11 cellular contexts compared by ENCODE assay signal in genomic region chr15:70703483-70703882, GRCh38. TPM values are rescaled to one million over a fixed set of nuclear protein-coding genes. Genes with fewer than 3 reads are reported as not detected.
DNase-seq lines count a peak whose midpoint lies in the region; ATAC-seq and TF ChIP-seq lines count a peak whose summit lies in the region.
"Had no signal": no experiment of that assay in that cellular context is flagged by ENCODE, and none has a peak within 500 bp of the region (broad histone marks: within the 10 kb centered on the region; RNA-seq: fewer than 3 reads in every experiment).

No MANE protein-coding gene starts in this region.

- ATAC-seq in Right ventricle myocardium superior (ENCODE audit: poor library complexity) (peak; percentile 39), GM21576 (IDR thresholded peaks at IDR 0.05; ENCODE audit: unreplicated experiment) (no peak)
- ATAC-seq in effector memory CD8-positive, alpha-beta T cell (replicated peaks) = no peak
- ATAC-seq in stimulated activated naive B cell treated with anti-CD40 and anti-IgM and Interleukin-4, amounts not matched to agents 10 μg/mL and 1 μg/mL and 100 μg/mL, for 72 hours (replicated peaks) = no peak

- CTCF ChIA-PET in Caco-2 (lab: Charles Lee) = interaction anchor here (2.0 kb wide), 1 partner anchor 19 kb away, joined by 8 read pairs; no protein-coding TSS in a partner anchor

- no peaks in the 10 kb centered on the region for H3K36me3 ChIP-seq in Caco-2 (ENCODE audit: control insufficient read depth, insufficient read depth, low read length)
- no peaks in the 10 kb centered on the region for H3K36me3 ChIP-seq in SK-N-MC (ENCODE audit: insufficient read depth, low read length)

- DNase-seq in Caco-2 (peak; percentile 62 to 70), SK-N-MC (ENCODE audit: low read depth, low spot score) (no peak), Right ventricle myocardium superior (no peak), progenitor cell of endocrine pancreas (ENCODE audit: low spot score, unreplicated experiment) (no peak), inferior parietal cortex (ENCODE audit: extremely low spot score) (no peak)
- no peak for DNase-seq in effector memory CD8-positive, alpha-beta T cell
- DNase-seq in stimulated activated naive B cell treated with anti-CD40 and anti-IgM and Interleukin-4, amounts not matched to agents 10 μg/mL and 1 μg/mL and 100 μg/mL, for 72 hours = no peak
- DNase-seq: activated effector memory CD4-positive, alpha-beta T cell treated with anti-CD3 and anti-CD28 coated beads, Interleukin-2, amount 50 U/mL, for 16 hours; stimulated activated naive CD4-positive, alpha-beta T cell treated with Interleukin-2 at 50 U/mL for 16 hours had no signal

- H3K27ac Mint-ChIP-seq in Caco-2 (ENCODE audit: unreplicated experiment) = peak overlapping the region; percentile 65
- no peak overlapping the region for H3K27ac Mint-ChIP-seq in progenitor cell of endocrine pancreas
- H3K27ac Mint-ChIP-seq in effector memory CD8-positive, alpha-beta T cell = no peak overlapping the region
- no peak overlapping the region for H3K27ac Mint-ChIP-seq in stimulated activated naive B cell treated with anti-CD40 and anti-IgM and Interleukin-4, amounts not matched to agents 10 μg/mL and 1 μg/mL and 100 μg/mL, for 72 hours

- H3K4me1 Mint-ChIP-seq in Caco-2 (ENCODE audit: low read depth, unreplicated experiment) = peaks cover 56% of the 10 kb centered on the region
- H3K4me1 Mint-ChIP-seq in progenitor cell of endocrine pancreas (ENCODE audit: low read depth) = peaks cover 53% of the 10 kb centered on the region
- no peaks in the 10 kb centered on the region for H3K4me1 Mint-ChIP-seq in effector memory CD8-positive, alpha-beta T cell (ENCODE audit: low read depth in 2 of 2)
- H3K4me1 Mint-ChIP-seq in stimulated activated naive B cell treated with anti-CD40 and anti-IgM and Interleukin-4, amounts not matched to agents 10 μg/mL and 1 μg/mL and 100 μg/mL, for 72 hours = peaks cover 2 to 4% of the 10 kb centered on the region in 2 donors

- H3K9me3 ChIP-seq in Caco-2 (no peaks in the 10 kb centered on the region), SK-N-MC (ENCODE audit: low read depth, low read length) (no peaks in the 10 kb centered on the region)

- H3K4me1 ChIP-seq in Caco-2 = peaks cover 67% of the 10 kb centered on the region

- TF ChIP-seq CTCF in Caco-2 (IDR thresholded peaks at IDR 0.05; ENCODE audit: insufficient read depth in 1 of 2, low read depth in 1 of 2, low read length in 1 of 2, severe bottlenecking in 1 of 2, unreplicated experiment in 1 of 2) = no peak
- no peak for TF ChIP-seq CTCF in progenitor cell of endocrine pancreas (IDR thresholded peaks at IDR 0.05; ENCODE audit: unreplicated experiment)

- H3K27me3 Mint-ChIP-seq in Caco-2 (ENCODE audit: insufficient read depth, unreplicated experiment) = no peaks in the 10 kb centered on the region
- H3K27me3 Mint-ChIP-seq in progenitor cell of endocrine pancreas = peaks cover 13% of the 10 kb centered on the region
- peaks cover 68 to 78% of the 10 kb centered on the region in 2 donors for H3K27me3 Mint-ChIP-seq in effector memory CD8-positive, alpha-beta T cell
- H3K27me3 Mint-ChIP-seq in stimulated activated naive B cell treated with anti-CD40 and anti-IgM and Interleukin-4, amounts not matched to agents 10 μg/mL and 1 μg/mL and 100 μg/mL, for 72 hours = peaks cover 37 to 41% of the 10 kb centered on the region in 2 donors

- peak overlapping the region; percentile 93 for H3K27ac ChIP-seq in SK-N-MC
- H3K27ac ChIP-seq: VCaP had no signal

- H3K27me3 ChIP-seq in Caco-2 (replicated peaks; ENCODE audit: control insufficient read depth, insufficient read depth, low read length) = no peaks in the 10 kb centered on the region

- POLR2A ChIA-PET in Caco-2 (lab: Charles Lee) = interaction anchor here (0.7 to 1.1 kb wide), 4 partner anchors 11 to 121 kb away, joined by 3 to 5 read pairs (median 3); no protein-coding TSS in a partner anchor

- no peak overlapping the region for H3K9ac ChIP-seq in SK-N-MC (ENCODE audit: insufficient read length)

- BruUV-seq in Caco-2 (replicated peaks; lab: Mats Ljungman, UMichigan) = no TSS peak

- H3K4me3 ChIP-seq in Caco-2 (ENCODE audit: low read depth, low read length) = no peak overlapping the region
- peak overlapping the region; percentile 80 for H3K4me3 ChIP-seq in SK-N-MC

- H3K9me3 Mint-ChIP-seq in Caco-2 (ENCODE audit: unreplicated experiment) (no peaks in the 10 kb centered on the region), progenitor cell of endocrine pancreas (ENCODE audit: low read depth) (peaks cover 6% of the 10 kb centered on the region)
- H3K9me3 Mint-ChIP-seq in effector memory CD8-positive, alpha-beta T cell = no peaks in the 10 kb centered on the region
- no peaks in the 10 kb centered on the region for H3K9me3 Mint-ChIP-seq in stimulated activated naive B cell treated with anti-CD40 and anti-IgM and Interleukin-4, amounts not matched to agents 10 μg/mL and 1 μg/mL and 100 μg/mL, for 72 hours

- H3K36me3 Mint-ChIP-seq in Caco-2 (ENCODE audit: insufficient read depth, unreplicated experiment) (peaks cover 20% of the 10 kb centered on the region), progenitor cell of endocrine pancreas (ENCODE audit: insufficient read depth) (peaks cover 5% of the 10 kb centered on the region)
- H3K36me3 Mint-ChIP-seq in effector memory CD8-positive, alpha-beta T cell (ENCODE audit: insufficient read depth) = no peaks in the 10 kb centered on the region
- peaks cover 0 to 1% of the 10 kb centered on the region in 2 donors for H3K36me3 Mint-ChIP-seq in stimulated activated naive B cell treated with anti-CD40 and anti-IgM and Interleukin-4, amounts not matched to agents 10 μg/mL and 1 μg/mL and 100 μg/mL, for 72 hours

- H3K4me3 Mint-ChIP-seq in Caco-2 (ENCODE audit: unreplicated experiment) = peak overlapping the region; percentile 62
- H3K4me3 Mint-ChIP-seq in progenitor cell of endocrine pancreas (ENCODE audit: low read depth) = peak overlapping the region; percentile 22
- H3K4me3 Mint-ChIP-seq in effector memory CD8-positive, alpha-beta T cell = no peak overlapping the region
- no peak overlapping the region for H3K4me3 Mint-ChIP-seq in stimulated activated naive B cell treated with anti-CD40 and anti-IgM and Interleukin-4, amounts not matched to agents 10 μg/mL and 1 μg/mL and 100 μg/mL, for 72 hours

- intact Hi-C loops in Caco-2 (cut with micrococcal nuclease; ENCODE audit: unreplicated experiment) (loop anchor here (1.0 to 5.0 kb wide), 3 partner anchors 8 to 1236 kb away; no protein-coding TSS in a partner anchor), Right ventricle myocardium superior (cut with DNase I) (no loop called here)

RNA-seq across cellular contexts. Expression of gene UACA, which starts 59.9 kb away (rescaled TPM):
- total RNA-seq in Caco-2 (2022) (120 and 141 TPM in 2 replicates), Right ventricle myocardium superior (27.9 TPM), progenitor cell of endocrine pancreas (46.2 and 49.3 TPM in 2 replicates)

Comparison
In these comparisons a context has a peak if more than half of its experiments do, and no peak if none do; other contexts are left out.
1. DNase-seq: peak in Caco-2 (2 of 2); none in SK-N-MC (single experiment), Right ventricle myocardium superior (single experiment), progenitor cell of endocrine pancreas (single experiment), inferior parietal cortex (single experiment), effector memory CD8-positive, alpha-beta T cell (0 of 3) and stimulated activated naive B cell treated with anti-CD40 and anti-IgM and Interleukin-4, amounts not matched to agents 10 μg/mL and 1 μg/mL and 100 μg/mL, for 72 hours (single experiment).
2. H3K4me3 Mint-ChIP-seq: peak in Caco-2 (single experiment) and progenitor cell of endocrine pancreas (single experiment); none in effector memory CD8-positive, alpha-beta T cell (0 of 2) and stimulated activated naive B cell treated with anti-CD40 and anti-IgM and Interleukin-4, amounts not matched to agents 10 μg/mL and 1 μg/mL and 100 μg/mL, for 72 hours (0 of 2).